ENCODE assay signal across 9 cellular contexts in genomic region chr1:183218981-183219621, GRCh38. TPM values are rescaled to one million over a fixed set of nuclear protein-coding genes. Genes with fewer than 3 reads are reported as not detected.
A peak's percentile ranks its signal among the peaks of the same experiment; 100 is the strongest.
DNase-seq lines count a peak whose midpoint lies in the region; ATAC-seq and TF ChIP-seq lines count a peak whose summit lies in the region.
"Had no signal": no experiment of that assay in that cellular context is flagged by ENCODE, and none has a peak within 500 bp of the region (broad histone marks: within the 10 kb centered on the region; RNA-seq: fewer than 3 reads in every experiment).

No MANE protein-coding gene starts in this region.

- H3K4me1 Mint-ChIP-seq in activated CD4-positive, alpha-beta T cell treated with anti-CD3 and anti-CD28 coated beads, Interleukin-2, amount 10 ng/mL, durations not matched to agents 24 days and 14 days: peaks cover 10% of the 10 kb centered on the region
- peaks cover 51% of the 10 kb centered on the region for H3K4me1 Mint-ChIP-seq in glutamatergic neuron (ENCODE audit: low read depth, unreplicated experiment)

- ATAC-seq in GM21360 (IDR thresholded peaks at IDR 0.05; ENCODE audit: unreplicated experiment): no peak
- no peak for ATAC-seq in HG02759 (IDR thresholded peaks at IDR 0.05; ENCODE audit: unreplicated experiment)
- ATAC-seq: effector memory CD8-positive, alpha-beta T cell had no signal

- no peak overlapping the region for H3K4me2 ChIP-seq in GM23248 (ENCODE audit: unreplicated experiment)

- in situ Hi-C loops in GM23248 (cut with MboI): no loop called here

- no peak for TF ChIP-seq CTCF in glutamatergic neuron (IDR thresholded peaks at IDR 0.05; ENCODE audit: partially characterized antibody, unreplicated experiment)

- H3K9me2 ChIP-seq in GM23248 (ENCODE audit: insufficient read depth): no peaks in the 10 kb centered on the region

- H3K27me3 Mint-ChIP-seq in activated CD4-positive, alpha-beta T cell treated with anti-CD3 and anti-CD28 coated beads, Interleukin-2, amount 10 ng/mL, durations not matched to agents 24 days and 14 days: peaks cover 6% of the 10 kb centered on the region
- H3K27me3 Mint-ChIP-seq in glutamatergic neuron (ENCODE audit: unreplicated experiment): peaks cover 25% of the 10 kb centered on the region

- H3K27ac Mint-ChIP-seq in activated CD4-positive, alpha-beta T cell treated with anti-CD3 and anti-CD28 coated beads, Interleukin-2, amount 10 ng/mL, durations not matched to agents 24 days and 14 days: no peak overlapping the region
- H3K27ac Mint-ChIP-seq in glutamatergic neuron (ENCODE audit: unreplicated experiment): peak overlapping the region; percentile 96
- H3K27ac Mint-ChIP-seq: effector memory CD8-positive, alpha-beta T cell had no signal

- no peaks in the 10 kb centered on the region for H3K36me3 ChIP-seq in GM23248 (ENCODE audit: low read depth)

- H3K4me1 ChIP-seq in GM23248 (ENCODE audit: insufficient read depth): no peaks in the 10 kb centered on the region

- no peaks in the 10 kb centered on the region for H3K9me3 ChIP-seq in GM23248 (ENCODE audit: low read depth)

- no peak overlapping the region for H3K4me3 Mint-ChIP-seq in activated CD4-positive, alpha-beta T cell treated with anti-CD3 and anti-CD28 coated beads, Interleukin-2, amount 10 ng/mL, durations not matched to agents 24 days and 14 days
- peak overlapping the region; percentile 53 for H3K4me3 Mint-ChIP-seq in glutamatergic neuron (ENCODE audit: unreplicated experiment)
- H3K4me3 Mint-ChIP-seq: effector memory CD8-positive, alpha-beta T cell had no signal

- no peaks in the 10 kb centered on the region for H3K9me3 Mint-ChIP-seq in activated CD4-positive, alpha-beta T cell treated with anti-CD3 and anti-CD28 coated beads, Interleukin-2, amount 10 ng/mL, durations not matched to agents 24 days and 14 days
- H3K9me3 Mint-ChIP-seq in glutamatergic neuron (ENCODE audit: unreplicated experiment): peaks cover 28% of the 10 kb centered on the region
- H3K9me3 Mint-ChIP-seq: effector memory CD8-positive, alpha-beta T cell had no signal

- no peaks in the 10 kb centered on the region for H3K27me3 ChIP-seq in GM23248 (replicated peaks; ENCODE audit: insufficient read depth)

- H3K4me3 ChIP-seq in GM23248: no peak overlapping the region

- 58 to 66% methylated on average over 5 of the region's 5 CpGs for WGBS in GM23248 (ENCODE audit: low coverage in 1 of 2, low lambda C conversion rate in 2 of 2, missing lambda C conversion rate in 2 of 2), 2 experiments

- no peaks in the 10 kb centered on the region for H4K20me1 ChIP-seq in GM23248 (ENCODE audit: insufficient read depth)

- no peaks in the 10 kb centered on the region for H3K36me3 Mint-ChIP-seq in activated CD4-positive, alpha-beta T cell treated with anti-CD3 and anti-CD28 coated beads, Interleukin-2, amount 10 ng/mL, durations not matched to agents 24 days and 14 days (ENCODE audit: low read depth)
- H3K36me3 Mint-ChIP-seq in glutamatergic neuron (ENCODE audit: unreplicated experiment): no peaks in the 10 kb centered on the region

- DNase-seq in NCI-H1436 (lab: John Stamatoyannopoulos, UW): peak; percentile 51
- no peak for DNase-seq in NCI-H1436 treated with DMSO at 0.1 percent for 48 hours (lab: John Stamatoyannopoulos, UW)
- peak; percentile 77 for DNase-seq in activated CD4-positive, alpha-beta T cell treated with anti-CD3 and anti-CD28 coated beads, Interleukin-2, amount 10 ng/mL, durations not matched to agents 24 days and 14 days
- DNase-seq in glutamatergic neuron: peak; percentile 54
- DNase-seq in stimulated activated CD8-positive, alpha-beta memory T cell treated with anti-CD3 and anti-CD28 coated beads, Interleukin-15, amount 100 ng/mL, for 1 hour (ENCODE audit: low read depth): peak; percentile 5
- no peak for DNase-seq in GM23248

- H2AFZ ChIP-seq in GM23248: no peak overlapping the region

- H3F3A ChIP-seq in GM23248 (ENCODE audit: insufficient read depth): no peaks in the 10 kb centered on the region

- H3K9ac ChIP-seq in GM23248: no peak overlapping the region

- no peak overlapping the region for H3K27ac ChIP-seq in GM23248

- intact Hi-C loops in activated CD4-positive, alpha-beta T cell treated with anti-CD3 and anti-CD28 coated beads, Interleukin-2, amount 10 ng/mL, durations not matched to agents 24 days and 14 days (cut with micrococcal nuclease): no loop called here

- no peaks in the 10 kb centered on the region for H3K79me2 ChIP-seq in GM23248 (ENCODE audit: insufficient read depth)

RNA-seq across cellular contexts. Expression of gene LAMC2, which starts 33.0 kb away (rescaled TPM):
- total RNA-seq in activated CD4-positive, alpha-beta T cell treated with anti-CD3 and anti-CD28 coated beads, Interleukin-2, amount 10 ng/mL, durations not matched to agents 24 days and 14 days: 0.05 and 0.07 TPM in 2 replicates
- total RNA-seq in glutamatergic neuron (ENCODE audit: unreplicated experiment): 2.8 TPM
- 1.9 and 2.4 TPM in 2 replicates for total RNA-seq in GM23248 (2014; rRNA removed; shearing (Covaris generic))
- 2.7 and 3.2 TPM in 2 replicates for polyA plus RNA-seq in GM23248 (2016; fragmentation: Nextera tagmentation; extraction: Ambion mirVana)

Comparison
In these comparisons a context has a peak if more than half of its experiments do, and no peak if none do; other contexts are left out.
1. DNase-seq: peak in NCI-H1436 (single experiment), activated CD4-positive, alpha-beta T cell treated with anti-CD3 and anti-CD28 coated beads, Interleukin-2, amount 10 ng/mL, durations not matched to agents 24 days and 14 days (single experiment), glutamatergic neuron (single experiment) and stimulated activated CD8-positive, alpha-beta memory T cell treated with anti-CD3 and anti-CD28 coated beads, Interleukin-15, amount 100 ng/mL, for 1 hour (single experiment); none in NCI-H1436 treated with DMSO at 0.1 percent for 48 hours (single experiment) and GM23248 (single experiment).